In genomic region chr7:158702196-158702595, GRCh38 we compare ENCODE assay signal across 12 cellular contexts. TPM values are rescaled to one million over a fixed set of nuclear protein-coding genes. Genes with fewer than 3 reads are reported as not detected.
DNase-seq lines count a peak whose midpoint lies in the region; ATAC-seq and TF ChIP-seq lines count a peak whose summit lies in the region.
"Had no signal": no experiment of that assay in that cellular context is flagged by ENCODE, and none has a peak within 500 bp of the region (broad histone marks: within the 10 kb centered on the region; RNA-seq: fewer than 3 reads in every experiment).

No MANE protein-coding gene starts in this region.

- POLR2A ChIA-PET in A673 (lab: Charles Lee; ENCODE audit: low non-redundant PET): no interaction called here
- POLR2A ChIA-PET in PC-9 (lab: Charles Lee; ENCODE audit: unreplicated experiment): no interaction called here

- no peak overlapping the region for H2AFZ ChIP-seq in PC-9
- peak overlapping the region; percentile 5 for H2AFZ ChIP-seq in fibroblast of lung (ENCODE audit: low read length)

- no peak for TF ChIP-seq CTCF in A673 (conservative IDR thresholded peaks at IDR 0.05; ENCODE audit: low read depth, low read length)
- no peak for TF ChIP-seq CTCF in PC-9 (conservative IDR thresholded peaks at IDR 0.05)
- TF ChIP-seq CTCF in fibroblast of lung (conservative IDR thresholded peaks at IDR 0.05 in 1 of 2, IDR thresholded peaks at IDR 0.05 in 1 of 2; ENCODE audit: low read depth in 1 of 2, low read length in 2 of 2): no peak
- TF ChIP-seq CTCF in Peyer's patch (IDR thresholded peaks at IDR 0.05): no peak
- no peak for TF ChIP-seq CTCF in GM20000 (IDR thresholded peaks at IDR 0.05; ENCODE audit: extremely low read depth, missing control alignments)

- no peaks in the 10 kb centered on the region for H3K9me3 ChIP-seq in A673 (ENCODE audit: low read depth, low read length, poor library complexity, severe bottlenecking)
- H3K9me3 ChIP-seq in PC-9 (ENCODE audit: insufficient read depth, low read depth): no peaks in the 10 kb centered on the region
- H3K9me3 ChIP-seq in fibroblast of lung (ENCODE audit: control insufficient read depth, insufficient read depth, low read depth, low read length): no peaks in the 10 kb centered on the region
- H3K9me3 ChIP-seq in Peyer's patch: peaks cover 0 to 3% (median 0%) of the 10 kb centered on the region in 4 donors

- no peak for TF ChIP-seq POLR2A in Peyer's patch (IDR thresholded peaks at IDR 0.05)

- no peaks in the 10 kb centered on the region for H3K9me2 ChIP-seq in PC-9 (ENCODE audit: insufficient read depth)

- no peak overlapping the region for H3K9ac ChIP-seq in fibroblast of lung (ENCODE audit: insufficient read depth, low read length)

- H3K4me3 ChIP-seq in A673 (ENCODE audit: low read depth, low read length, poor library complexity, severe bottlenecking) (peak overlapping the region; percentile 86), PC-9 (no peak overlapping the region), fibroblast of lung (replicated peaks in 1 of 4; ENCODE audit: control extremely low read depth in 1 of 4, insufficient read depth in 1 of 4, low read depth in 3 of 4, low read length in 4 of 4) (no peak overlapping the region), Peyer's patch (no peak overlapping the region)

- H3K4me1 ChIP-seq in A673 (ENCODE audit: insufficient read depth, low read length, poor library complexity, severe bottlenecking) (peaks cover 21% of the 10 kb centered on the region), PC-9 (replicated peaks; ENCODE audit: insufficient read depth) (peaks cover 23% of the 10 kb centered on the region), fibroblast of lung (ENCODE audit: control insufficient read depth, extremely low read depth, insufficient read depth, low read length) (peaks cover 5% of the 10 kb centered on the region), Peyer's patch (peaks cover 0 to 16% (median 0%) of the 10 kb centered on the region in 4 donors)

- DNase-seq in A673 (ENCODE audit: low spot score) (no peak), ELF-1 (ENCODE audit: low read depth, low spot score) (peak; percentile 30), PC-9 (no peak), fibroblast of lung (ENCODE audit: low read depth in 2 of 2) (no peak), Peyer's patch (no peak), GM20000 (ENCODE audit: low spot score) (no peak)
- DNase-seq: cerebellar nuclear complex; head of caudate nucleus; naive thymus-derived CD8-positive, alpha-beta T cell; NCI-H2107 had no signal

- ATAC-seq in HG03039 (IDR thresholded peaks at IDR 0.05; ENCODE audit: unreplicated experiment): no peak
- no peak for ATAC-seq in HG02571 (IDR thresholded peaks at IDR 0.05; ENCODE audit: unreplicated experiment)
- ATAC-seq: naive thymus-derived CD8-positive, alpha-beta T cell had no signal

- H3K27me3 ChIP-seq in A673 (replicated peaks; ENCODE audit: insufficient read depth, low read depth, low read length, poor library complexity): no peaks in the 10 kb centered on the region
- no peaks in the 10 kb centered on the region for H3K27me3 ChIP-seq in PC-9 (ENCODE audit: insufficient read depth, low read depth)
- H3K27me3 ChIP-seq in fibroblast of lung (ENCODE audit: control insufficient read depth, insufficient read depth, low read length): no peaks in the 10 kb centered on the region
- H3K27me3 ChIP-seq in Peyer's patch: no peaks in the 10 kb centered on the region

- H3K79me2 ChIP-seq in PC-9 (ENCODE audit: low read depth) (peaks cover 71% of the 10 kb centered on the region), fibroblast of lung (ENCODE audit: control insufficient read depth, insufficient read depth, low read length) (peaks cover 64% of the 10 kb centered on the region)

- BruUV-seq in A673 (replicated peaks; lab: Mats Ljungman, UMichigan): no TSS peak
- BruUV-seq in PC-9 (replicated peaks; lab: Mats Ljungman, UMichigan): no TSS peak

- H4K20me1 ChIP-seq in PC-9 (ENCODE audit: insufficient read depth) (no peaks in the 10 kb centered on the region), fibroblast of lung (ENCODE audit: control insufficient read depth, extremely low read depth, insufficient read depth, low read length) (no peaks in the 10 kb centered on the region)

- H3K36me3 ChIP-seq in A673 (ENCODE audit: insufficient read depth, low read length, poor library complexity, severe bottlenecking) (peaks cover 38% of the 10 kb centered on the region), PC-9 (ENCODE audit: low read depth) (peaks cover 22% of the 10 kb centered on the region), fibroblast of lung (ENCODE audit: control insufficient read depth, insufficient read depth, low read length) (no peaks in the 10 kb centered on the region), Peyer's patch (no peaks in the 10 kb centered on the region)

- H3K27ac ChIP-seq in A673 (ENCODE audit: low read depth, low read length, poor library complexity, severe bottlenecking) (peak overlapping the region; percentile 11), PC-9 (no peak overlapping the region), fibroblast of lung (ENCODE audit: insufficient read depth, low read length) (no peak overlapping the region), Peyer's patch (no peak overlapping the region)

- intact Hi-C loops in A673 (cut with micrococcal nuclease; ENCODE audit: unreplicated experiment): loop anchor here (10.0 kb wide), 1 partner anchor 153 kb away; the partner anchor contains the start of gene DYNC2I1
- intact Hi-C loops in PC-9 (cut with micrococcal nuclease; ENCODE audit: unreplicated experiment): loop anchor here (5.0 kb wide), 1 partner anchor 115 kb away; no protein-coding TSS in a partner anchor

- 0 out of 2 replicates have a peak, but pooled peaks cover 5% of the 10 kb centered on the region for H3F3A ChIP-seq in PC-9 (ENCODE audit: insufficient read depth, low read depth)

- H3K4me2 ChIP-seq in PC-9: peak overlapping the region; percentile 73; the same call in 1 of the 2 replicates
- no peak overlapping the region for H3K4me2 ChIP-seq in fibroblast of lung (ENCODE audit: extremely low read depth, insufficient read depth, low read length)

- CTCF ChIA-PET in A673 (lab: Charles Lee) (no interaction called here), PC-9 (lab: Charles Lee) (no interaction called here)

RNA-seq across cellular contexts. Expression of gene NCAPG2, which starts 2.4 kb away (rescaled TPM):
- total RNA-seq in A673 (2021): 127 and 129 TPM in 2 replicates
- total RNA-seq in PC-9 (2021): 99.5 and 124 TPM in 2 replicates
- 5.4 and 10.9 TPM in 2 replicates for total RNA-seq in fibroblast of lung
- polyA plus RNA-seq in fibroblast of lung: 18.7 and 38.9 TPM in 2 replicates
- polyA plus RNA-seq in fibroblast of lung (2012): 14.3 and 36.7 TPM in 2 replicates
- 15.2 and 34.1 TPM in 2 replicates for polyA minus RNA-seq in fibroblast of lung (ENCODE audit: low replicate concordance)
- 10 to 100 TPM in 1 of 4 donors, 1 to 10 TPM in 3; 3.9 to 14.0 (median 5.8) TPM for total RNA-seq in Peyer's patch
